Comparison of ENCODE assay signal across 10 cellular contexts in genomic region chr1:154961207-154961496, GRCh38. TPM values are rescaled to one million over a fixed set of nuclear protein-coding genes. Genes with fewer than 3 reads are reported as not detected.
DNase-seq lines count a peak whose midpoint lies in the region; FAIRE-seq and TF ChIP-seq lines count a peak whose summit lies in the region.
"Had no signal": no experiment of that assay in that cellular context is flagged by ENCODE, and none has a peak within 500 bp of the region (broad histone marks: within the 10 kb centered on the region; RNA-seq: fewer than 3 reads in every experiment).

No MANE protein-coding gene starts in this region.

- peak overlapping the region; percentile 49 for H2AFZ ChIP-seq in keratinocyte (ENCODE audit: control insufficient read depth, low read length)

- H3K9ac ChIP-seq in keratinocyte (ENCODE audit: control insufficient read depth, extremely low read depth, insufficient read depth, low read length) = peak overlapping the region; percentile 87

- no peak for FAIRE-seq in keratinocyte (lab: Jason Lieb, UNC)
- FAIRE-seq: colon, G401.6 had no signal

- no peaks in the 10 kb centered on the region for H3K27me3 ChIP-seq in keratinocyte (ENCODE audit: control insufficient read depth, extremely low read depth, insufficient read depth, low read length)

- no peaks in the 10 kb centered on the region for H4K20me1 ChIP-seq in keratinocyte (ENCODE audit: control insufficient read depth, extremely low read depth, insufficient read depth, low read length)

- H3K36me3 ChIP-seq in keratinocyte (ENCODE audit: control insufficient read depth in 2 of 2, extremely low read depth in 1 of 2, insufficient read depth in 2 of 2, low read length in 2 of 2) = peaks cover 27 to 43% of the 10 kb centered on the region in 2 experiments

- H3K9me3 ChIP-seq in keratinocyte (ENCODE audit: control insufficient read depth, low read depth, low read length) = no peaks in the 10 kb centered on the region

- H3K4me3 ChIP-seq in keratinocyte (ENCODE audit: control insufficient read depth in 2 of 3, extremely low read depth in 1 of 3, insufficient read depth in 2 of 3, low read depth in 1 of 3, low read length in 3 of 3) = peak overlapping the region; percentile 62 to 96 (median 90)

- H3K27me3 Mint-ChIP-seq in activated T-helper 2 cell treated with anti-CD3 and anti-CD28 coated beads, Interferon-gamma antibody, Interleukin-2, Interleukin-4, amounts not matched to agents 10 μg/mL and 5 μg/mL and 100 μg/mL, durations not matched to agents 14 hours and 24 hours and 36 hours (ENCODE audit: low read depth) = no peaks in the 10 kb centered on the region

- H3K4me1 Mint-ChIP-seq in activated T-helper 2 cell treated with anti-CD3 and anti-CD28 coated beads, Interferon-gamma antibody, Interleukin-2, Interleukin-4, amounts not matched to agents 10 μg/mL and 5 μg/mL and 100 μg/mL, durations not matched to agents 14 hours and 24 hours and 36 hours (ENCODE audit: low read depth) = peaks cover 28% of the 10 kb centered on the region

- peaks cover 59% of the 10 kb centered on the region for H3K36me3 Mint-ChIP-seq in activated T-helper 2 cell treated with anti-CD3 and anti-CD28 coated beads, Interferon-gamma antibody, Interleukin-2, Interleukin-4, amounts not matched to agents 10 μg/mL and 5 μg/mL and 100 μg/mL, durations not matched to agents 14 hours and 24 hours and 36 hours (ENCODE audit: low read depth)

- TF ChIP-seq CTCF in keratinocyte (optimal IDR thresholded peaks at IDR 0.05 in 1 of 3, IDR thresholded peaks at IDR 0.05 in 1 of 3, conservative IDR thresholded peaks at IDR 0.05 in 1 of 3; ENCODE audit: extremely low read depth in 1 of 3, insufficient read depth in 2 of 3, low read length in 3 of 3) = no peak

- peaks cover 36% of the 10 kb centered on the region for H3K4me1 ChIP-seq in keratinocyte (ENCODE audit: control insufficient read depth, extremely low read depth, insufficient read depth, low read length)

- peak overlapping the region; percentile 94 for H3K4me3 Mint-ChIP-seq in activated T-helper 2 cell treated with anti-CD3 and anti-CD28 coated beads, Interferon-gamma antibody, Interleukin-2, Interleukin-4, amounts not matched to agents 10 μg/mL and 5 μg/mL and 100 μg/mL, durations not matched to agents 14 hours and 24 hours and 36 hours (ENCODE audit: low read depth)

- H3K4me2 ChIP-seq in keratinocyte (ENCODE audit: control insufficient read depth, extremely low read depth, insufficient read depth, low read depth, low read length) = peak overlapping the region; percentile 100

- intact Hi-C loops in activated T-helper 2 cell treated with anti-CD3 and anti-CD28 coated beads, Interferon-gamma antibody, Interleukin-2, Interleukin-4, amounts not matched to agents 10 μg/mL and 5 μg/mL and 100 μg/mL, durations not matched to agents 14 hours and 24 hours and 36 hours (cut with micrococcal nuclease) = loop anchor here (1.0 to 5.0 kb wide), 2 partner anchors 13 to 101 kb away; partner anchors contain the start of genes CKS1B and EFNA4

- peaks cover 30% of the 10 kb centered on the region for H3K79me2 ChIP-seq in keratinocyte (ENCODE audit: control insufficient read depth, insufficient read depth, low read length)

- peak overlapping the region; percentile 81 for H3K27ac ChIP-seq in keratinocyte (ENCODE audit: control insufficient read depth, insufficient read depth, low read length)

- no peaks in the 10 kb centered on the region for H3K9me3 Mint-ChIP-seq in activated T-helper 2 cell treated with anti-CD3 and anti-CD28 coated beads, Interferon-gamma antibody, Interleukin-2, Interleukin-4, amounts not matched to agents 10 μg/mL and 5 μg/mL and 100 μg/mL, durations not matched to agents 14 hours and 24 hours and 36 hours

- peak; percentile 69 to 79 for DNase-seq in activated CD4-positive, alpha-beta T cell treated with anti-CD3 and anti-CD28 coated beads for 24 hours (ENCODE audit: low read depth in 2 of 2)
- no peak for DNase-seq in activated CD4-positive, alpha-beta T cell treated with anti-CD3 and anti-CD28 coated beads for 1 hour
- DNase-seq in activated T-helper 2 cell treated with anti-CD3 and anti-CD28 coated beads, Interferon-gamma antibody, Interleukin-2, Interleukin-4, amounts not matched to agents 10 μg/mL and 5 μg/mL and 100 μg/mL, durations not matched to agents 14 hours and 24 hours and 36 hours (ENCODE audit: low spot score) = no peak
- no peak for DNase-seq in keratinocyte (ENCODE audit: low read depth, low spot score)
- DNase-seq in stimulated activated CD8-positive, alpha-beta memory T cell treated with anti-CD3 and anti-CD28 coated beads, Interleukin-4, amount 100 ng/mL, for 24 hours (ENCODE audit: low read depth) = peak; percentile 76
- no peak for DNase-seq in hippocampal formation (lab: John Stamatoyannopoulos, UW)
- DNase-seq in activated gamma-delta T cell (lab: John Stamatoyannopoulos, UW) = no peak
- no peak for DNase-seq in stimulated activated naive CD4-positive, alpha-beta T cell (lab: John Stamatoyannopoulos, UW)

- H3K27ac Mint-ChIP-seq in activated T-helper 2 cell treated with anti-CD3 and anti-CD28 coated beads, Interferon-gamma antibody, Interleukin-2, Interleukin-4, amounts not matched to agents 10 μg/mL and 5 μg/mL and 100 μg/mL, durations not matched to agents 14 hours and 24 hours and 36 hours = peak overlapping the region; percentile 84

- H3K9me1 ChIP-seq in keratinocyte (ENCODE audit: control insufficient read depth, extremely low read depth, insufficient read depth, low read length) = no peaks in the 10 kb centered on the region

- dilution Hi-C loops in keratinocyte (cut with MboI; ENCODE audit: extremely low pct_ligation_motif_present, low sequenced_read_pairs) = no loop called here

RNA-seq across cellular contexts. Expression of gene PYGO2, which starts 0.4 kb away (rescaled TPM):
- 30.4 and 30.6 TPM in 2 replicates for total RNA-seq in activated T-helper 2 cell treated with anti-CD3 and anti-CD28 coated beads, Interferon-gamma antibody, Interleukin-2, Interleukin-4, amounts not matched to agents 10 μg/mL and 5 μg/mL and 100 μg/mL, durations not matched to agents 14 hours and 24 hours and 36 hours
- 15.1 to 22.3 TPM (median 15.9 TPM) in 3 replicates for polyA plus RNA-seq in keratinocyte
- polyA plus RNA-seq in keratinocyte (2011; ENCODE audit: low read depth) = 2.4 TPM
- 15.2 and 15.6 TPM in 2 replicates for polyA plus RNA-seq in keratinocyte (2011; cell fraction: cytosol; rRNA removed)
- 33.6 and 33.8 TPM in 2 replicates for polyA plus RNA-seq in keratinocyte (2011; cell fraction: nucleus; rRNA removed)
- polyA plus RNA-seq in keratinocyte (2012; ENCODE audit: low replicate concordance) = 16.4 and 18.9 TPM in 2 replicates
- 15.5 to 20.0 TPM (median 15.6 TPM) in 3 replicates for polyA minus RNA-seq in keratinocyte
- 20.5 TPM for polyA minus RNA-seq in keratinocyte (2011; cell fraction: cytosol; rRNA and poly(A)+ RNA removed)
- polyA minus RNA-seq in keratinocyte (2011; cell fraction: nucleus; rRNA and poly(A)+ RNA removed) = 10.2 and 12.9 TPM in 2 replicates

RNA-seq across cellular contexts. Expression of gene PBXIP1, which starts 5.3 kb away (rescaled TPM):
- total RNA-seq in activated T-helper 2 cell treated with anti-CD3 and anti-CD28 coated beads, Interferon-gamma antibody, Interleukin-2, Interleukin-4, amounts not matched to agents 10 μg/mL and 5 μg/mL and 100 μg/mL, durations not matched to agents 14 hours and 24 hours and 36 hours = 23.6 and 25.3 TPM in 2 replicates
- polyA plus RNA-seq in keratinocyte = 15.1 to 29.9 TPM (median 15.6 TPM) in 3 replicates
- 5.8 TPM for polyA plus RNA-seq in keratinocyte (2011; ENCODE audit: low read depth)
- polyA plus RNA-seq in keratinocyte (2011; cell fraction: cytosol; rRNA removed) = 4.9 and 7.7 TPM in 2 replicates
- 45.9 and 54.4 TPM in 2 replicates for polyA plus RNA-seq in keratinocyte (2011; cell fraction: nucleus; rRNA removed)
- 15.9 and 21.9 TPM in 2 replicates for polyA plus RNA-seq in keratinocyte (2012; ENCODE audit: low replicate concordance)
- 12.5 to 24.5 TPM (median 20.5 TPM) in 3 replicates for polyA minus RNA-seq in keratinocyte
- 12.5 TPM for polyA minus RNA-seq in keratinocyte (2011; cell fraction: cytosol; rRNA and poly(A)+ RNA removed)
- 46.6 and 54.2 TPM in 2 replicates for polyA minus RNA-seq in keratinocyte (2011; cell fraction: nucleus; rRNA and poly(A)+ RNA removed)

RNA-seq across cellular contexts. Expression of gene SHC1, which starts 9.4 kb away (rescaled TPM):
- total RNA-seq in activated T-helper 2 cell treated with anti-CD3 and anti-CD28 coated beads, Interferon-gamma antibody, Interleukin-2, Interleukin-4, amounts not matched to agents 10 μg/mL and 5 μg/mL and 100 μg/mL, durations not matched to agents 14 hours and 24 hours and 36 hours = 55.4 and 56.1 TPM in 2 replicates
- 245 to 385 TPM (median 272 TPM) in 3 replicates for polyA plus RNA-seq in keratinocyte
- polyA plus RNA-seq in keratinocyte (2011; ENCODE audit: low read depth) = 41.9 TPM
- polyA plus RNA-seq in keratinocyte (2011; cell fraction: cytosol; rRNA removed) = 316 and 399 TPM in 2 replicates
- 637 and 800 TPM in 2 replicates for polyA plus RNA-seq in keratinocyte (2011; cell fraction: nucleus; rRNA removed)
- 195 and 241 TPM in 2 replicates for polyA plus RNA-seq in keratinocyte (2012; ENCODE audit: low replicate concordance)
- 280 to 465 TPM (median 409 TPM) in 3 replicates for polyA minus RNA-seq in keratinocyte
- polyA minus RNA-seq in keratinocyte (2011; cell fraction: cytosol; rRNA and poly(A)+ RNA removed) = 214 TPM
- polyA minus RNA-seq in keratinocyte (2011; cell fraction: nucleus; rRNA and poly(A)+ RNA removed) = 152 and 244 TPM in 2 replicates

RNA-seq across cellular contexts. Expression of gene CKS1B, which starts 13.3 kb away (rescaled TPM):
- 169 and 178 TPM in 2 replicates for total RNA-seq in activated T-helper 2 cell treated with anti-CD3 and anti-CD28 coated beads, Interferon-gamma antibody, Interleukin-2, Interleukin-4, amounts not matched to agents 10 μg/mL and 5 μg/mL and 100 μg/mL, durations not matched to agents 14 hours and 24 hours and 36 hours
- 133 to 300 TPM (median 217 TPM) in 3 replicates for polyA plus RNA-seq in keratinocyte
- 8.8 TPM for polyA plus RNA-seq in keratinocyte (2011; ENCODE audit: low read depth)
- polyA plus RNA-seq in keratinocyte (2011; cell fraction: cytosol; rRNA removed) = 204 and 245 TPM in 2 replicates
- polyA plus RNA-seq in keratinocyte (2011; cell fraction: nucleus; rRNA removed) = 66.6 and 66.9 TPM in 2 replicates
- polyA plus RNA-seq in keratinocyte (2012; ENCODE audit: low replicate concordance) = 78.8 and 129 TPM in 2 replicates
- 75.8 to 128 TPM (median 83.8 TPM) in 3 replicates for polyA minus RNA-seq in keratinocyte
- polyA minus RNA-seq in keratinocyte (2011; cell fraction: cytosol; rRNA and poly(A)+ RNA removed) = 44.7 TPM
- 10.4 and 19.9 TPM in 2 replicates for polyA minus RNA-seq in keratinocyte (2011; cell fraction: nucleus; rRNA and poly(A)+ RNA removed)

RNA-seq across cellular contexts. Expression of gene FLAD1, which starts 22.0 kb away (rescaled TPM):
- total RNA-seq in activated T-helper 2 cell treated with anti-CD3 and anti-CD28 coated beads, Interferon-gamma antibody, Interleukin-2, Interleukin-4, amounts not matched to agents 10 μg/mL and 5 μg/mL and 100 μg/mL, durations not matched to agents 14 hours and 24 hours and 36 hours = 54.9 and 60.2 TPM in 2 replicates
- polyA plus RNA-seq in keratinocyte = 44.7 to 101 TPM (median 51.4 TPM) in 3 replicates
- 39.1 TPM for polyA plus RNA-seq in keratinocyte (2011; ENCODE audit: low read depth)
- polyA plus RNA-seq in keratinocyte (2011; cell fraction: cytosol; rRNA removed) = 46.5 and 61.9 TPM in 2 replicates
- polyA plus RNA-seq in keratinocyte (2011; cell fraction: nucleus; rRNA removed) = 99.8 and 124 TPM in 2 replicates
- polyA plus RNA-seq in keratinocyte (2012; ENCODE audit: low replicate concordance) = 54.2 and 66.7 TPM in 2 replicates
- polyA minus RNA-seq in keratinocyte = 68.7 to 133 TPM (median 68.8 TPM) in 3 replicates
- polyA minus RNA-seq in keratinocyte (2011; cell fraction: cytosol; rRNA and poly(A)+ RNA removed) = 74.1 TPM
- 39.9 and 40.5 TPM in 2 replicates for polyA minus RNA-seq in keratinocyte (2011; cell fraction: nucleus; rRNA and poly(A)+ RNA removed)

Comparison
In these comparisons a context has a peak if more than half of its experiments do, and no peak if none do; other contexts are left out.
1. DNase-seq: peak in activated CD4-positive, alpha-beta T cell treated with anti-CD3 and anti-CD28 coated beads for 24 hours (2 of 2) and stimulated activated CD8-positive, alpha-beta memory T cell treated with anti-CD3 and anti-CD28 coated beads, Interleukin-4, amount 100 ng/mL, for 24 hours (single experiment); none in activated CD4-positive, alpha-beta T cell treated with anti-CD3 and anti-CD28 coated beads for 1 hour (single experiment), activated T-helper 2 cell treated with anti-CD3 and anti-CD28 coated beads, Interferon-gamma antibody, Interleukin-2, Interleukin-4, amounts not matched to agents 10 μg/mL and 5 μg/mL and 100 μg/mL, durations not matched to agents 14 hours and 24 hours and 36 hours (single experiment), keratinocyte (single experiment), hippocampal formation (0 of 2), activated gamma-delta T cell (single experiment) and stimulated activated naive CD4-positive, alpha-beta T cell (0 of 6).